ENCODE assay signal across 1 cellular context in the genomic region with DNA sequence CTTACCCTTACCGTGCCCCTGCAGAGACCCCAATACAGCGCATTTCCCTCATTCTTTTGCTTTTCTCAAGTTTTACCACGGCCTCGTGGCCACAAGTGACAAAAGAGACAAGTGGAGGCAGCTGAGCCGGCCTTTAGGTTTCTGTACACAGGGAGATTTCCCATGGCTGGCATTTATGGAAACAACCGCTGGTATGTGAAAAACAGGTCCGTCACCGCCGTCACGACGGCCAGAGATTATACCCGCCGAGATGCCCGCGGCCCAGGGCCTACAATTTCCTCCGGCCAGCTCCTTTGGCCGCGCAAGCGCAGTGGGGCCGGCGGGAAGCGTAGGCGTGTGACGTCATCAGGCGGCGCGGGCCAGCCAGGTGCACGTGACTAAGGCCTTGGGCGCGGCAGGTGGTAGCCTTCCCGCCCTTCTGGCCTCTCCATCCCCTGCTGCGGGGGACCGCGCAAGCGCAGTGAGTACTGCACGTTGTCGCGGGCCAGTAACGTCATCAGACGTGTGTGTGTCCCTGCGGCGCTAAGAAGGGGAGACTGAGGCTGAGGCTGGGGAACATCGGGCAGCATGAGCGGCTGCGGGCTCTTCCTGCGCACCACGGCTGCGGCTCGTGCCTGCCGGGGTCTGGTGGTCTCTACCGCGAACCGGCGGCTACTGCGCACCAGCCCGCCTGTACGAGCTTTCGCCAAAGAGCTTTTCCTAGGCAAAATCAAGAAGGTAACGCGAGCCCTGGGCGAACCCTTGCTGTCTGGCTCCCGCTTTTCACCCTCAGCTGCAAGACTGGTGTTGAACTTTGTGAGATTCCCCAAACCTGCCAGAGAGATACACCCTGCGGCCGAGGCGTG.
TF ChIP-seq lines count a peak whose summit lies in the region.

A gene (plus strand): TSS at position 496 of the 845 bp plus-strand sequence. CDS start 72 bp downstream, at position 568.

TF ChIP-seq in HepG2, 621 proteins besides CTCF, POLR2A, EP300 and RAD21 (continued from another document and continues in another):
- TF ChIP-seq, protein P1, sequence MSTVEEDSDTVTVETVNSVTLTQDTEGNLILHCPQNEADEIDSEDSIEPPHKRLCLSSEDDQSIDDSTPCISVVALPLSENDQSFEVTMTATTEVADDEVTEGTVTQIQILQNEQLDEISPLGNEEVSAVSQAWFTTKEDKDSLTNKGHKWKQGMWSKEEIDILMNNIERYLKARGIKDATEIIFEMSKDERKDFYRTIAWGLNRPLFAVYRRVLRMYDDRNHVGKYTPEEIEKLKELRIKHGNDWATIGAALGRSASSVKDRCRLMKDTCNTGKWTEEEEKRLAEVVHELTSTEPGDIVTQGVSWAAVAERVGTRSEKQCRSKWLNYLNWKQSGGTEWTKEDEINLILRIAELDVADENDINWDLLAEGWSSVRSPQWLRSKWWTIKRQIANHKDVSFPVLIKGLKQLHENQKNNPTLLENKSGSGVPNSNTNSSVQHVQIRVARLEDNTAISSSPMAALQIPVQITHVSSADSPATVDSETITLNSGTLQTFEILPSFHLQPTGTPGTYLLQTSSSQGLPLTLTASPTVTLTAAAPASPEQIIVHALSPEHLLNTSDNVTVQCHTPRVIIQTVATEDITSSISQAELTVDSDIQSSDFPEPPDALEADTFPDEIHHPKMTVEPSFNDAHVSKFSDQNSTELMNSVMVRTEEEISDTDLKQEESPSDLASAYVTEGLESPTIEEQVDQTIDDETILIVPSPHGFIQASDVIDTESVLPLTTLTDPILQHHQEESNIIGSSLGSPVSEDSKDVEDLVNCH (CRISPR knock-in tag; IDR thresholded peaks at IDR 0.05), result no peak
- TF ChIP-seq, protein P2, sequence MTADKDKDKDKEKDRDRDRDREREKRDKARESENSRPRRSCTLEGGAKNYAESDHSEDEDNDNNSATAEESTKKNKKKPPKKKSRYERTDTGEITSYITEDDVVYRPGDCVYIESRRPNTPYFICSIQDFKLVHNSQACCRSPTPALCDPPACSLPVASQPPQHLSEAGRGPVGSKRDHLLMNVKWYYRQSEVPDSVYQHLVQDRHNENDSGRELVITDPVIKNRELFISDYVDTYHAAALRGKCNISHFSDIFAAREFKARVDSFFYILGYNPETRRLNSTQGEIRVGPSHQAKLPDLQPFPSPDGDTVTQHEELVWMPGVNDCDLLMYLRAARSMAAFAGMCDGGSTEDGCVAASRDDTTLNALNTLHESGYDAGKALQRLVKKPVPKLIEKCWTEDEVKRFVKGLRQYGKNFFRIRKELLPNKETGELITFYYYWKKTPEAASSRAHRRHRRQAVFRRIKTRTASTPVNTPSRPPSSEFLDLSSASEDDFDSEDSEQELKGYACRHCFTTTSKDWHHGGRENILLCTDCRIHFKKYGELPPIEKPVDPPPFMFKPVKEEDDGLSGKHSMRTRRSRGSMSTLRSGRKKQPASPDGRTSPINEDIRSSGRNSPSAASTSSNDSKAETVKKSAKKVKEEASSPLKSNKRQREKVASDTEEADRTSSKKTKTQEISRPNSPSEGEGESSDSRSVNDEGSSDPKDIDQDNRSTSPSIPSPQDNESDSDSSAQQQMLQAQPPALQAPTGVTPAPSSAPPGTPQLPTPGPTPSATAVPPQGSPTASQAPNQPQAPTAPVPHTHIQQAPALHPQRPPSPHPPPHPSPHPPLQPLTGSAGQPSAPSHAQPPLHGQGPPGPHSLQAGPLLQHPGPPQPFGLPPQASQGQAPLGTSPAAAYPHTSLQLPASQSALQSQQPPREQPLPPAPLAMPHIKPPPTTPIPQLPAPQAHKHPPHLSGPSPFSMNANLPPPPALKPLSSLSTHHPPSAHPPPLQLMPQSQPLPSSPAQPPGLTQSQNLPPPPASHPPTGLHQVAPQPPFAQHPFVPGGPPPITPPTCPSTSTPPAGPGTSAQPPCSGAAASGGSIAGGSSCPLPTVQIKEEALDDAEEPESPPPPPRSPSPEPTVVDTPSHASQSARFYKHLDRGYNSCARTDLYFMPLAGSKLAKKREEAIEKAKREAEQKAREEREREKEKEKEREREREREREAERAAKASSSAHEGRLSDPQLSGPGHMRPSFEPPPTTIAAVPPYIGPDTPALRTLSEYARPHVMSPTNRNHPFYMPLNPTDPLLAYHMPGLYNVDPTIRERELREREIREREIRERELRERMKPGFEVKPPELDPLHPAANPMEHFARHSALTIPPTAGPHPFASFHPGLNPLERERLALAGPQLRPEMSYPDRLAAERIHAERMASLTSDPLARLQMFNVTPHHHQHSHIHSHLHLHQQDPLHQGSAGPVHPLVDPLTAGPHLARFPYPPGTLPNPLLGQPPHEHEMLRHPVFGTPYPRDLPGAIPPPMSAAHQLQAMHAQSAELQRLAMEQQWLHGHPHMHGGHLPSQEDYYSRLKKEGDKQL (CRISPR knock-in tag; IDR thresholded peaks at IDR 0.05; ENCODE audit: low read depth), result 0 out of 2 replicates have a peak, but pooled peaks have one; percentile 21
- no peak for TF ChIP-seq ZNF570 (CRISPR knock-in tag; IDR thresholded peaks at IDR 0.05; ENCODE audit: borderline replicate concordance)
- TF ChIP-seq ZSCAN12 (CRISPR knock-in tag; IDR thresholded peaks at IDR 0.05), result peak; percentile 78; the same call in 1 of the 2 replicates
- TF ChIP-seq ZNF562 (CRISPR knock-in tag; IDR thresholded peaks at IDR 0.05; ENCODE audit: borderline replicate concordance), result peak; percentile 77; the same call in 1 of the 2 replicates
- TF ChIP-seq, protein P3, sequence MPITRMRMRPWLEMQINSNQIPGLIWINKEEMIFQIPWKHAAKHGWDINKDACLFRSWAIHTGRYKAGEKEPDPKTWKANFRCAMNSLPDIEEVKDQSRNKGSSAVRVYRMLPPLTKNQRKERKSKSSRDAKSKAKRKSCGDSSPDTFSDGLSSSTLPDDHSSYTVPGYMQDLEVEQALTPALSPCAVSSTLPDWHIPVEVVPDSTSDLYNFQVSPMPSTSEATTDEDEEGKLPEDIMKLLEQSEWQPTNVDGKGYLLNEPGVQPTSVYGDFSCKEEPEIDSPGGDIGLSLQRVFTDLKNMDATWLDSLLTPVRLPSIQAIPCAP (CRISPR knock-in tag; IDR thresholded peaks at IDR 0.05; ENCODE audit: low read depth), result no peak
- TF ChIP-seq, protein P4, sequence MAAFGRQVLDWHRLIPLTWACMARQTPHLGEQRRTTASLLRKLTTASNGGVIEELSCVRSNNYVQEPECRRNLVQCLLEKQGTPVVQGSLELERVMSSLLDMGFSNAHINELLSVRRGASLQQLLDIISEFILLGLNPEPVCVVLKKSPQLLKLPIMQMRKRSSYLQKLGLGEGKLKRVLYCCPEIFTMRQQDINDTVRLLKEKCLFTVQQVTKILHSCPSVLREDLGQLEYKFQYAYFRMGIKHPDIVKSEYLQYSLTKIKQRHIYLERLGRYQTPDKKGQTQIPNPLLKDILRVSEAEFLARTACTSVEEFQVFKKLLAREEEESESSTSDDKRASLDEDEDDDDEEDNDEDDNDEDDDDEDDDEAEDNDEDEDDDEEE (CRISPR knock-in tag; IDR thresholded peaks at IDR 0.05), result peak; percentile 45; the same call in 1 of the 2 replicates
- TF ChIP-seq NR2C2 (CRISPR knock-in tag; IDR thresholded peaks at IDR 0.05; ENCODE audit: borderline replicate concordance), result peak; percentile 84
- TF ChIP-seq, protein P5, sequence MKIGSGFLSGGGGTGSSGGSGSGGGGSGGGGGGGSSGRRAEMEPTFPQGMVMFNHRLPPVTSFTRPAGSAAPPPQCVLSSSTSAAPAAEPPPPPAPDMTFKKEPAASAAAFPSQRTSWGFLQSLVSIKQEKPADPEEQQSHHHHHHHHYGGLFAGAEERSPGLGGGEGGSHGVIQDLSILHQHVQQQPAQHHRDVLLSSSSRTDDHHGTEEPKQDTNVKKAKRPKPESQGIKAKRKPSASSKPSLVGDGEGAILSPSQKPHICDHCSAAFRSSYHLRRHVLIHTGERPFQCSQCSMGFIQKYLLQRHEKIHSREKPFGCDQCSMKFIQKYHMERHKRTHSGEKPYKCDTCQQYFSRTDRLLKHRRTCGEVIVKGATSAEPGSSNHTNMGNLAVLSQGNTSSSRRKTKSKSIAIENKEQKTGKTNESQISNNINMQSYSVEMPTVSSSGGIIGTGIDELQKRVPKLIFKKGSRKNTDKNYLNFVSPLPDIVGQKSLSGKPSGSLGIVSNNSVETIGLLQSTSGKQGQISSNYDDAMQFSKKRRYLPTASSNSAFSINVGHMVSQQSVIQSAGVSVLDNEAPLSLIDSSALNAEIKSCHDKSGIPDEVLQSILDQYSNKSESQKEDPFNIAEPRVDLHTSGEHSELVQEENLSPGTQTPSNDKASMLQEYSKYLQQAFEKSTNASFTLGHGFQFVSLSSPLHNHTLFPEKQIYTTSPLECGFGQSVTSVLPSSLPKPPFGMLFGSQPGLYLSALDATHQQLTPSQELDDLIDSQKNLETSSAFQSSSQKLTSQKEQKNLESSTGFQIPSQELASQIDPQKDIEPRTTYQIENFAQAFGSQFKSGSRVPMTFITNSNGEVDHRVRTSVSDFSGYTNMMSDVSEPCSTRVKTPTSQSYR (CRISPR knock-in tag; IDR thresholded peaks at IDR 0.05; ENCODE audit: borderline replicate concordance), result peak; percentile 52; the same call in 1 of the 2 replicates
- no peak for TF ChIP-seq ATM (IDR thresholded peaks at IDR 0.05; ENCODE audit: borderline replicate concordance)
- TF ChIP-seq MATR3 (CRISPR knock-in tag; IDR thresholded peaks at IDR 0.05), result no peak
- TF ChIP-seq HNF4A (CRISPR knock-in tag; IDR thresholded peaks at IDR 0.05), result no peak
- no peak for TF ChIP-seq NBN (conservative IDR thresholded peaks at IDR 0.05)
- peak; percentile 91 for TF ChIP-seq ZNF225 (CRISPR knock-in tag; IDR thresholded peaks at IDR 0.05)
- no peak for TF ChIP-seq SOX6 (IDR thresholded peaks at IDR 0.05)
- peak; percentile 81 for TF ChIP-seq SOX6 (CRISPR knock-in tag; IDR thresholded peaks at IDR 0.05)
- peak; percentile 92 for TF ChIP-seq REL (CRISPR knock-in tag; conservative IDR thresholded peaks at IDR 0.05)
- TF ChIP-seq ZNF878 (CRISPR knock-in tag; IDR thresholded peaks at IDR 0.05), result no peak
- TF ChIP-seq ZKSCAN5 (CRISPR knock-in tag; IDR thresholded peaks at IDR 0.05), result no peak
- TF ChIP-seq DR1 (CRISPR knock-in tag; IDR thresholded peaks at IDR 0.05), result peak; percentile 94
- no peak for TF ChIP-seq CHD4 (IDR thresholded peaks at IDR 0.05; ENCODE audit: borderline replicate concordance, low read length)
- no peak for TF ChIP-seq TBP (CRISPR knock-in tag; IDR thresholded peaks at IDR 0.05)
- peak; percentile 77 for TF ChIP-seq ZNF343 (CRISPR knock-in tag; IDR thresholded peaks at IDR 0.05)
- peak; percentile 89 for TF ChIP-seq KDM5A (IDR thresholded peaks at IDR 0.05; ENCODE audit: borderline replicate concordance, low read length)
- TF ChIP-seq, protein P6, sequence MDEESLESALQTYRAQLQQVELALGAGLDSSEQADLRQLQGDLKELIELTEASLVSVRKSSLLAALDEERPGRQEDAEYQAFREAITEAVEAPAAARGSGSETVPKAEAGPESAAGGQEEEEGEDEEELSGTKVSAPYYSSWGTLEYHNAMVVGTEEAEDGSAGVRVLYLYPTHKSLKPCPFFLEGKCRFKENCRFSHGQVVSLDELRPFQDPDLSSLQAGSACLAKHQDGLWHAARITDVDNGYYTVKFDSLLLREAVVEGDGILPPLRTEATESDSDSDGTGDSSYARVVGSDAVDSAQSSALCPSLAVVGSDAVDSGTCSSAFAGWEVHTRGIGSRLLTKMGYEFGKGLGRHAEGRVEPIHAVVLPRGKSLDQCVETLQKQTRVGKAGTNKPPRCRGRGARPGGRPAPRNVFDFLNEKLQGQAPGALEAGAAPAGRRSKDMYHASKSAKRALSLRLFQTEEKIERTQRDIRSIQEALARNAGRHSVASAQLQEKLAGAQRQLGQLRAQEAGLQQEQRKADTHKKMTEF (CRISPR knock-in tag; IDR thresholded peaks at IDR 0.05), result peak; percentile 90
- TF ChIP-seq, protein P7, sequence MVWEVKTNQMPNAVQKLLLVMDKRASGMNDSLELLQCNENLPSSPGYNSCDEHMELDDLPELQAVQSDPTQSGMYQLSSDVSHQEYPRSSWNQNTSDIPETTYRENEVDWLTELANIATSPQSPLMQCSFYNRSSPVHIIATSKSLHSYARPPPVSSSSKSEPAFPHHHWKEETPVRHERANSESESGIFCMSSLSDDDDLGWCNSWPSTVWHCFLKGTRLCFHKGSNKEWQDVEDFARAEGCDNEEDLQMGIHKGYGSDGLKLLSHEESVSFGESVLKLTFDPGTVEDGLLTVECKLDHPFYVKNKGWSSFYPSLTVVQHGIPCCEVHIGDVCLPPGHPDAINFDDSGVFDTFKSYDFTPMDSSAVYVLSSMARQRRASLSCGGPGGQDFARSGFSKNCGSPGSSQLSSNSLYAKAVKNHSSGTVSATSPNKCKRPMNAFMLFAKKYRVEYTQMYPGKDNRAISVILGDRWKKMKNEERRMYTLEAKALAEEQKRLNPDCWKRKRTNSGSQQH (CRISPR knock-in tag; IDR thresholded peaks at IDR 0.05; ENCODE audit: low read depth), result peak; percentile 89
- TF ChIP-seq, protein P8, sequence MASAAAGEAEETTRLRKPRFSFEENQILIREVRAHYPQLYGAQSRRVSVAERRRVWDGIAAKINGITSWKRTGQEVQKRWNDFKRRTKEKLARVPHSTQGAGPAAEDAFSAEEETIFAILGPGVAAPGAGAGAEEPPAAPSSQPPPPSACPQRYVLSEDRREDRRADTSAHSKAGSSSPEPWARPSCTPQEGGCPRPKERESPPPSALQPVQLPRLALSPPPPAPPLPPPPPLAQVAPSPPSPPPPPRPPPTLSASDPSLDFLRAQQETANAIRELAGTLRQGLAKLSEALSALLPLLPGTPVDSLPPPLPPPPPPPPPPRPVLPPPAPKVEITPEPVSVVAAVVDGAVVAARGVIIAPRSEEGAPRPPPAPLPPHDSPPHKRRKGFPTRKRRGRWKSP (CRISPR knock-in tag; IDR thresholded peaks at IDR 0.05), result peak; percentile 78; the same call in 1 of the 2 replicates
- TF ChIP-seq SRF (IDR thresholded peaks at IDR 0.05; ENCODE audit: low read depth, low read length), result no peak
- TF ChIP-seq KLF16 (CRISPR knock-in tag; IDR thresholded peaks at IDR 0.05), result peak in 1 of 2 experiments; percentile 90; a peak in 2 of 4 replicates
- TF ChIP-seq MED8 (CRISPR knock-in tag; IDR thresholded peaks at IDR 0.05; ENCODE audit: insufficient replicate concordance), result peak; percentile 66
- TF ChIP-seq, protein P9, sequence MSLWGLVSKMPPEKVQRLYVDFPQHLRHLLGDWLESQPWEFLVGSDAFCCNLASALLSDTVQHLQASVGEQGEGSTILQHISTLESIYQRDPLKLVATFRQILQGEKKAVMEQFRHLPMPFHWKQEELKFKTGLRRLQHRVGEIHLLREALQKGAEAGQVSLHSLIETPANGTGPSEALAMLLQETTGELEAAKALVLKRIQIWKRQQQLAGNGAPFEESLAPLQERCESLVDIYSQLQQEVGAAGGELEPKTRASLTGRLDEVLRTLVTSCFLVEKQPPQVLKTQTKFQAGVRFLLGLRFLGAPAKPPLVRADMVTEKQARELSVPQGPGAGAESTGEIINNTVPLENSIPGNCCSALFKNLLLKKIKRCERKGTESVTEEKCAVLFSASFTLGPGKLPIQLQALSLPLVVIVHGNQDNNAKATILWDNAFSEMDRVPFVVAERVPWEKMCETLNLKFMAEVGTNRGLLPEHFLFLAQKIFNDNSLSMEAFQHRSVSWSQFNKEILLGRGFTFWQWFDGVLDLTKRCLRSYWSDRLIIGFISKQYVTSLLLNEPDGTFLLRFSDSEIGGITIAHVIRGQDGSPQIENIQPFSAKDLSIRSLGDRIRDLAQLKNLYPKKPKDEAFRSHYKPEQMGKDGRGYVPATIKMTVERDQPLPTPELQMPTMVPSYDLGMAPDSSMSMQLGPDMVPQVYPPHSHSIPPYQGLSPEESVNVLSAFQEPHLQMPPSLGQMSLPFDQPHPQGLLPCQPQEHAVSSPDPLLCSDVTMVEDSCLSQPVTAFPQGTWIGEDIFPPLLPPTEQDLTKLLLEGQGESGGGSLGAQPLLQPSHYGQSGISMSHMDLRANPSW (CRISPR knock-in tag; IDR thresholded peaks at IDR 0.05; ENCODE audit: borderline replicate concordance), result peak; percentile 91; the same call in 1 of the 2 replicates
- TF ChIP-seq ZNF670 (CRISPR knock-in tag; IDR thresholded peaks at IDR 0.05; ENCODE audit: borderline replicate concordance), result peak; percentile 96; the same call in 1 of the 2 replicates
